In genomic region chr3:123442125-123442524, GRCh38 we compare ENCODE assay signal across 26 cellular contexts. TPM values are rescaled to one million over a fixed set of nuclear protein-coding genes. Genes with fewer than 3 reads are reported as not detected.
DNase-seq lines count a peak whose midpoint lies in the region; ATAC-seq and TF ChIP-seq lines count a peak whose summit lies in the region.
"Had no signal": no experiment of that assay in that cellular context is flagged by ENCODE, and none has a peak within 500 bp of the region (broad histone marks: within the 10 kb centered on the region; RNA-seq: fewer than 3 reads in every experiment).

No MANE protein-coding gene starts in this region.

- H3K27ac ChIP-seq in ascending aorta (peak overlapping the region; percentile 48 to 96), coronary artery (peak overlapping the region; percentile 57 to 93), sigmoid colon (peak overlapping the region; percentile 94 to 98 (median 96)), thoracic aorta (peak overlapping the region; percentile 49 to 74)
- H3K27ac ChIP-seq: RWPE1, SK-N-MC had no signal

- no peaks in the 10 kb centered on the region for H3K36me3 ChIP-seq in ascending aorta
- no peaks in the 10 kb centered on the region for H3K36me3 ChIP-seq in sigmoid colon
- H3K36me3 ChIP-seq in thoracic aorta, result no peaks in the 10 kb centered on the region
- H3K36me3 ChIP-seq: HAP-1 had no signal

- H3K4me1 ChIP-seq in ascending aorta (peaks cover 4 to 21% of the 10 kb centered on the region in 2 donors), sigmoid colon (peaks cover 0 to 53% (median 42%) of the 10 kb centered on the region in 4 donors), thoracic aorta (ENCODE audit: control insufficient read depth in 1 of 2, low read depth in 2 of 2) (peaks cover 14 to 75% of the 10 kb centered on the region in 2 donors)
- H3K4me1 ChIP-seq: HAP-1 had no signal

- peaks cover under 1% of the 10 kb centered on the region for H3K27me3 ChIP-seq in ascending aorta
- H3K27me3 ChIP-seq in sigmoid colon, result no peaks in the 10 kb centered on the region
- no peaks in the 10 kb centered on the region for H3K27me3 ChIP-seq in thoracic aorta (replicated peaks; ENCODE audit: insufficient read depth)

- H3K4me3 ChIP-seq in ascending aorta (no peak overlapping the region), coronary artery (peak overlapping the region; percentile 78), sigmoid colon (no peak overlapping the region), thoracic aorta (peak overlapping the region; percentile 1)
- H3K4me3 ChIP-seq: GM23338, HAP-1, SK-N-MC had no signal

- H3K9me3 ChIP-seq in ascending aorta (no peaks in the 10 kb centered on the region), sigmoid colon (no peaks in the 10 kb centered on the region), thoracic aorta (no peaks in the 10 kb centered on the region)
- H3K9me3 ChIP-seq: HAP-1 had no signal

- no peak for TF ChIP-seq POLR2A in sigmoid colon (IDR thresholded peaks at IDR 0.05)

- intact Hi-C loops in ascending aorta (cut with DNase I), result no loop called here
- intact Hi-C loops in sigmoid colon (cut with DNase I), result no loop called here

- no peak for TF ChIP-seq CTCF in ascending aorta (IDR thresholded peaks at IDR 0.05)
- no peak for TF ChIP-seq CTCF in coronary artery (IDR thresholded peaks at IDR 0.05)
- TF ChIP-seq CTCF in sigmoid colon (IDR thresholded peaks at IDR 0.05), result no peak
- no peak for TF ChIP-seq CTCF in thoracic aorta (IDR thresholded peaks at IDR 0.05)

- no peak for TF ChIP-seq EP300 in sigmoid colon (IDR thresholded peaks at IDR 0.05)

- DNase-seq in ascending aorta (ENCODE audit: low spot score in 2 of 2) (no peak), coronary artery (ENCODE audit: low spot score) (no peak), sigmoid colon (no peak), thoracic aorta (ENCODE audit: low spot score) (no peak), ureter (ENCODE audit: low spot score) (no peak), NCI-H345 (lab: John Stamatoyannopoulos, UW) (no peak)
- DNase-seq: C1 segment of cervical spinal cord; CD4-positive, alpha-beta memory T cell; COR-L47; DMS53; HFFc6; KBM-7; NCI-H1105 treated with DMSO at 0.1 percent for 48 hours; NCI-H146; NCI-H1930; NCI-H2107; NCI-H446; NCI-H69; SIG-M5 had no signal

- 87 to 93% methylated on average over 9 of the region's 9 CpGs for WGBS in sigmoid colon, 2 donors

- ATAC-seq in thoracic aorta (ENCODE audit: insufficient number of reproducible peaks, low FRiP score, low read depth), result no peak
- ATAC-seq in HG03469 (IDR thresholded peaks at IDR 0.05; ENCODE audit: unreplicated experiment), result no peak
- ATAC-seq: GM23338, Panc1 had no signal

RNA-seq across cellular contexts. Expression of gene ADCY5, which starts 6.8 kb away (rescaled TPM):
- total RNA-seq in ascending aorta, result 32.2 TPM
- total RNA-seq in sigmoid colon, result 10 to 100 TPM; 39.5 to 84.4 (median 62.2) TPM
- 1 to 10 TPM; 1.4 to 9.9 (median 5.4) TPM for polyA plus RNA-seq in sigmoid colon
- 100 to 1,000 TPM; 104 to 123 TPM for total RNA-seq in thoracic aorta
- total RNA-seq in ureter, result 27.8 TPM
- total RNA-seq: CD4-positive, alpha-beta memory T cell; MCF 10A had no signal

Comparison
In these comparisons a context has a peak if more than half of its experiments do, and no peak if none do; other contexts are left out.
1. H3K4me3 ChIP-seq: peak in coronary artery (single experiment) and thoracic aorta (single experiment); none in ascending aorta (0 of 2) and sigmoid colon (0 of 4).
2. Peak in every context shown above with its lines, with median percentiles within 50 percentile points of each other: H3K27ac ChIP-seq.